In the genomic region with DNA sequence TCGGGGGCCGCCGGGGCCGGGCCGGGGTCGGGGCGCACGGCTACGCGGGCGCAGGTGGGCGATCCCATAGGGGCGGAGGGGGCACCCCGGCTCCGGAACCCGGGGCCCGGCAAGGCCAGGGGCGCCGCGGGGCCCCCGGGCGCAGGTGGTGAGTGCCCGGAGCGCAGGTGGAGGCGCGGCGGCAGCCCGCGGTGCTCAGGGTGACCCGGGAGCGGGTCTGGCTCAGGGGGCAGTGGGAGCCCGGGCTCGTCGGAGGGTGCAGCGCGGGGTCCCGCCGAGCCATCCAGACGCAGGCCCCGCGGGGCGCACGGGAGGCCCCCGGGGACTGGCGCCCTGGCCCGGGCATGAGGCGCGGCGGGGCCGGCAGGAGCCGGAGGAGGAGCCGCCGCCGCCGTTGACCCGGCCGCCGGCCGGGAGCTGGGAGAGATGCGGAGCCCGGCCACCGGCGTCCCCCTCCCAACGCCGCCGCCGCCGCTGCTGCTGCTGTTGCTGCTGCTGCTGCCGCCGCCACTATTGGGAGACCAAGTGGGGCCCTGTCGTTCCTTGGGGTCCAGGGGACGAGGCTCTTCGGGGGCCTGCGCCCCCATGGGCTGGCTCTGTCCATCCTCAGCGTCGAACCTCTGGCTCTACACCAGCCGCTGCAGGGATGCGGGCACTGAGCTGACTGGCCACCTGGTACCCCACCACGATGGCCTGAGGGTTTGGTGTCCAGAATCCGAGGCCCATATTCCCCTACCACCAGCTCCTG, we compare ENCODE assay signal across 6 cellular contexts. TPM values are rescaled to one million over a fixed set of nuclear protein-coding genes. Genes with fewer than 3 reads are reported as not detected.
DNase-seq lines count a peak whose midpoint lies in the region; ATAC-seq and TF ChIP-seq lines count a peak whose summit lies in the region.

No MANE protein-coding gene starts in this region.

- DNase-seq in dorsolateral prefrontal cortex (peak in 2 of 10 donors; percentile 38 to 45), retinal pigment epithelial cell (ENCODE audit: low read depth) (no peak), Ammon's horn (ENCODE audit: low spot score) (no peak), LoVo (ENCODE audit: low spot score) (no peak)

- no peaks in the 10 kb centered on the region for H3K27me3 ChIP-seq in dorsolateral prefrontal cortex

- intact Hi-C loops in dorsolateral prefrontal cortex (cut with DNase I): loop anchor here in 1 of 2 donors (5.0 kb wide), 1 partner anchor 232 kb away; the partner anchor contains the start of gene ATXN7L2

- peak overlapping the region; percentile 48 to 89 (median 68) for H3K4me3 ChIP-seq in dorsolateral prefrontal cortex
- peak overlapping the region; percentile 32 for H3K4me3 ChIP-seq in retinal pigment epithelial cell (ENCODE audit: low read length)

- peak overlapping the region in 54 of 59 donors; percentile 28 to 90 (median 73) for H3K27ac ChIP-seq in dorsolateral prefrontal cortex

- TF ChIP-seq CTCF in dorsolateral prefrontal cortex (IDR thresholded peaks at IDR 0.05 in 54 of 56, conservative IDR thresholded peaks at IDR 0.05 in 2 of 56; ENCODE audit: low read depth in 1 of 56, partially characterized antibody in 56 of 56) (no peak), retinal pigment epithelial cell (conservative IDR thresholded peaks at IDR 0.05; ENCODE audit: low read depth, low read length) (no peak)

- ATAC-seq in GM18868 (IDR thresholded peaks at IDR 0.05; ENCODE audit: unreplicated experiment) (peak; percentile 35), HG03175 (IDR thresholded peaks at IDR 0.05; ENCODE audit: unreplicated experiment) (peak; percentile 35)

RNA-seq across cellular contexts. Expression of gene CELSR2, which starts 0.5 kb away (rescaled TPM):
- 100 to 1,000 TPM; 115 to 213 (median 171) TPM for total RNA-seq in dorsolateral prefrontal cortex

RNA-seq across cellular contexts. Expression of gene PSRC1, which starts 33.1 kb away (rescaled TPM):
- total RNA-seq in dorsolateral prefrontal cortex: 100 to 1,000 TPM in 19 of 120 experiments, 10 to 100 TPM in 101; 52.9 to 176 (median 79.2) TPM

RNA-seq across cellular contexts. Expression of gene SARS1, which starts 36.1 kb away (rescaled TPM):
- total RNA-seq in dorsolateral prefrontal cortex: 100 to 1,000 TPM; 109 to 280 (median 226) TPM

RNA-seq across cellular contexts. Expression of gene MYBPHL, which starts 57.0 kb away (rescaled TPM):
- total RNA-seq in dorsolateral prefrontal cortex: 10 to 100 TPM in 14 of 120 experiments, 1 to 10 TPM in 106; 1.9 to 14.4 (median 6.7) TPM
